Comparison of ENCODE assay signal across 8 cellular contexts in the genomic region with DNA sequence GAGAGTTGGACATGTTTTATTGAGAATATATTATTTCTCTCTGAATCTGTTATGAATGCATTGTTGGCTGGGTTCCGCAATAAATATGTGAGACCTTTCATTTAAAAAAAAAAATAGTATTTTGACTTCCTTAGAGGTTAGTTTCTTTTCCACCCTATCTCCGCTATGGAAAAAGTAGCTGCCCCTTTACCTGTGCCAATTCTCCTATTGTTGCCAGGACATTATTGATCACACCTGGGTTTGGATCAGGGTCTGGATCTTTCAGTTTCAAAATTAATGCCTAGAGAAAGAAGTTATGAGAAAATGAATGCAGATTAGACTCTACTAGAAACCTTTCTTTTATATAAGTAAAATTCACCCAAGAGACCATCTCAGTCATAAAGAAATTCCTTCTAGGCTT. TPM values are rescaled to one million over a fixed set of nuclear protein-coding genes. Genes with fewer than 3 reads are reported as not detected.
"Had no signal": no experiment of that assay in that cellular context is flagged by ENCODE, and none has a peak within 500 bp of the region (broad histone marks: within the 10 kb centered on the region; RNA-seq: fewer than 3 reads in every experiment).

No MANE protein-coding gene starts in this region.

- ATAC-seq: K562 had no signal

- H3K27ac ChIP-seq: HL-60 had no signal

- DNase-seq: IMR-90, KBM-7 had no signal

- H3K27ac Mint-ChIP-seq: IgD-negative memory B cell had no signal

- H3K4me3 Mint-ChIP-seq: IgD-negative memory B cell had no signal

- FAIRE-seq: HTR-8/SVneo, K562 had no signal

- H3K4me3 ChIP-seq: K562 had no signal

- H3K9me3 Mint-ChIP-seq: IgD-negative memory B cell had no signal

- H3K27me3 Mint-ChIP-seq: IgD-negative memory B cell had no signal

RNA-seq across cellular contexts. Expression of gene ANGPTL7, which starts 44.1 kb away (rescaled TPM):
- total RNA-seq: HT-29, HT1080, K562 had no signal
- polyA plus RNA-seq: IgD-negative memory B cell, IMR-90, K562 had no signal
